25 cellular contexts compared by ENCODE assay signal in the genomic region with DNA sequence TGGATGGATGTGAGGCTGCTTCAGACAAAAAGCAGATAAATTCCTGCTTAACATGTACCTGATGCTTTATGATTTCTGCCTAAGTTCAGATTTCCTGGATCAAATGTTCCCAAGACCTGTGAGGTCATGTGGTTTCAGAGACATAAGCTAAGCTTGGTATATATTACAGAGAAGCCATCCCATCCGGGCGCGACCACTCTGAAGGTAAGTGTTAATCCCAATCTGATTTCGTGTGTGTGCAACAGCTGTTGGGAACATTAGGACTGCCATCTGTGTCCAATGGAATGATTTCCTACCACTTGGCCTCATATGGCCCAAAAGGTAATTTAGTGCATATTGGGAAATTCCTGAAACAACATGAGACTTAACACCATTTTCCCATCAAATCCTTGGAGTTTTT.
DNase-seq lines count a peak whose midpoint lies in the region; ATAC-seq lines count a peak whose summit lies in the region.
"Had no signal": no experiment of that assay in that cellular context is flagged by ENCODE, and none has a peak within 500 bp of the region (broad histone marks: within the 10 kb centered on the region; RNA-seq: fewer than 3 reads in every experiment).

No MANE protein-coding gene starts in this region.

- no peaks in the 10 kb centered on the region for H3K79me2 ChIP-seq in mesendoderm (ENCODE audit: control insufficient read depth, insufficient read depth, low read length)

- H3K23ac ChIP-seq in mesendoderm (ENCODE audit: low read length): no peak overlapping the region

- H2AK5ac ChIP-seq in mesendoderm (ENCODE audit: low read length): no peak overlapping the region

- no peak overlapping the region for H3K9ac ChIP-seq in mesendoderm (ENCODE audit: low read length)
- H3K9ac ChIP-seq: BLaER1 had no signal

- H3K27me3 ChIP-seq in SJCRH30: no peaks in the 10 kb centered on the region
- H3K27me3 ChIP-seq in mesendoderm (ENCODE audit: insufficient read depth, low read length, poor library complexity): no peaks in the 10 kb centered on the region
- H3K27me3 ChIP-seq: BE2C, BLaER1 had no signal

- H2BK120ac ChIP-seq in mesendoderm (ENCODE audit: low read depth, low read length): no peak overlapping the region

- DNase-seq in NCI-H524 treated with DMSO at 0.1 percent for 48 hours (lab: John Stamatoyannopoulos, UW) (peak; percentile 13), NCI-H82 treated with DMSO at 0.1 percent for 48 hours (lab: John Stamatoyannopoulos, UW; ENCODE audit: unreplicated experiment) (peak; percentile 67), SJCRH30 (peak; percentile 61 to 83), mesendoderm (peak; percentile 13), left ventricle myocardium superior (no peak), cerebellum (ENCODE audit: low spot score) (no peak)
- DNase-seq: 8988T; ACHN; BE2C; C1 segment of cervical spinal cord; CD4-positive, alpha-beta memory T cell; CD4-positive, CD25-positive, alpha-beta regulatory T cell; CD8-positive, alpha-beta memory T cell; COR-L47; DMS 273 treated with DMSO at 0.1 percent for 48 hours; DMS153; DMS53; DMS79; DND-41; EL; GDM1 had no signal

- no peaks in the 10 kb centered on the region for H3K79me1 ChIP-seq in mesendoderm (ENCODE audit: low read length)

- H3K36me3 ChIP-seq in SJCRH30: no peaks in the 10 kb centered on the region
- H3K36me3 ChIP-seq in mesendoderm (ENCODE audit: control insufficient read depth, insufficient read depth, low read length): no peaks in the 10 kb centered on the region
- H3K36me3 ChIP-seq: BE2C, BLaER1 had no signal

- no peak overlapping the region for H3K18ac ChIP-seq in mesendoderm (ENCODE audit: low read length)

- no CpG with 5 or more reads among the region's 4 CpGs for WGBS in mesendoderm (ENCODE audit: extremely low coverage, insufficient coverage, low lambda C conversion rate)

- H3K4me1 ChIP-seq in SJCRH30 (peaks cover 8% of the 10 kb centered on the region; the same call in 1 of the 2 replicates), mesendoderm (ENCODE audit: control insufficient read depth, low read depth, low read length) (no peaks in the 10 kb centered on the region)
- H3K4me1 ChIP-seq: BE2C, BLaER1 had no signal

- no peak for ATAC-seq in left ventricle myocardium superior
- no peak for ATAC-seq in HG03378 (IDR thresholded peaks at IDR 0.05; ENCODE audit: unreplicated experiment)
- ATAC-seq in HG03045 (IDR thresholded peaks at IDR 0.05; ENCODE audit: unreplicated experiment): no peak
- ATAC-seq: GM12878 had no signal

- no peak overlapping the region for H4K5ac ChIP-seq in mesendoderm (ENCODE audit: low read length)

- H3K9me3 ChIP-seq in SJCRH30 (replicated peaks): no peaks in the 10 kb centered on the region
- H3K9me3 ChIP-seq: BE2C had no signal

- H3K56ac ChIP-seq in mesendoderm (ENCODE audit: low read length): no peak overlapping the region

- H4K8ac ChIP-seq in mesendoderm (ENCODE audit: low read depth, low read length): no peak overlapping the region

- H3K27ac ChIP-seq in SJCRH30 (no peak overlapping the region), mesendoderm (ENCODE audit: low read depth, low read length) (no peak overlapping the region)
- H3K27ac ChIP-seq: BLaER1 had no signal

- no peak overlapping the region for H2BK15ac ChIP-seq in mesendoderm (replicated peaks; ENCODE audit: low read depth)

- H3K4me2 ChIP-seq in mesendoderm (ENCODE audit: low read length): no peak overlapping the region
- H3K4me2 ChIP-seq: BLaER1 had no signal

- intact Hi-C loops in left ventricle myocardium superior (cut with micrococcal nuclease): no loop called here

- no peak overlapping the region for H3K4ac ChIP-seq in mesendoderm (ENCODE audit: low read depth, low read length)

- H3K4me3 ChIP-seq in SJCRH30: no peak overlapping the region
- no peak overlapping the region for H3K4me3 ChIP-seq in mesendoderm (ENCODE audit: low read length)
- H3K4me3 ChIP-seq: BLaER1, GM12878 had no signal

- no peak overlapping the region for H2BK5ac ChIP-seq in mesendoderm (ENCODE audit: low read length)

Comparison
In these comparisons a context has a peak if more than half of its experiments do, and no peak if none do; other contexts are left out.
1. DNase-seq: peak in NCI-H524 treated with DMSO at 0.1 percent for 48 hours (single experiment), NCI-H82 treated with DMSO at 0.1 percent for 48 hours (single experiment), SJCRH30 (2 of 2) and mesendoderm (single experiment); none in left ventricle myocardium superior (single experiment) and cerebellum (single experiment).